1 cellular context compared by ENCODE assay signal in the genomic region with DNA sequence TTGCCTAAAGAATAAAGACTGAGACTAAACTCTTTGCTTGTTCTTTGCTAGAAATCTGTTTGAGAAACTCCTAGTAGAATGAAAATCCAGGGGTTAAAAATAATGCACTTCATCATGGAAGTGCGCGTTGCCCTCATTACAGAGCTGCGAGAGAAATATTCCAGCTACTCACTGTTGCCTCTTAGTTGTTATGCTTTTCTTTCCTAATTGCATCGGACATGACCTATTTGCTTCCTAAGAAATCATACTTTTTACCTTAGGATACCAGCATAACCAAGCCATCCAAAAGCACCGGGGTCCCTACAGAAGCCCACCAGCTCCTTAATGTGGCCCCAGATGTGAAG.
TF ChIP-seq lines count a peak whose summit lies in the region.

No MANE protein-coding gene starts in this region.

TF ChIP-seq in IMR-90, 13 proteins besides CTCF, POLR2A, EP300 and RAD21:
- TF ChIP-seq MAZ (IDR thresholded peaks at IDR 0.05; ENCODE audit: borderline replicate concordance, low read depth, low read length), result no peak
- TF ChIP-seq, protein P1, sequence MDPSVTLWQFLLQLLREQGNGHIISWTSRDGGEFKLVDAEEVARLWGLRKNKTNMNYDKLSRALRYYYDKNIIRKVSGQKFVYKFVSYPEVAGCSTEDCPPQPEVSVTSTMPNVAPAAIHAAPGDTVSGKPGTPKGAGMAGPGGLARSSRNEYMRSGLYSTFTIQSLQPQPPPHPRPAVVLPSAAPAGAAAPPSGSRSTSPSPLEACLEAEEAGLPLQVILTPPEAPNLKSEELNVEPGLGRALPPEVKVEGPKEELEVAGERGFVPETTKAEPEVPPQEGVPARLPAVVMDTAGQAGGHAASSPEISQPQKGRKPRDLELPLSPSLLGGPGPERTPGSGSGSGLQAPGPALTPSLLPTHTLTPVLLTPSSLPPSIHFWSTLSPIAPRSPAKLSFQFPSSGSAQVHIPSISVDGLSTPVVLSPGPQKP (IDR thresholded peaks at IDR 0.05; ENCODE audit: borderline replicate concordance, low read depth, low read length), result no peak
- TF ChIP-seq MXI1 (IDR thresholded peaks at IDR 0.05; ENCODE audit: borderline replicate concordance, low read depth, low read length), result no peak
- no peak for TF ChIP-seq FOS (IDR thresholded peaks at IDR 0.05; ENCODE audit: low read depth, low read length)
- TF ChIP-seq BHLHE40 (IDR thresholded peaks at IDR 0.05; ENCODE audit: low read depth, low read length), result no peak
